Comparison of ENCODE assay signal across 21 cellular contexts in genomic region chr6:163735076-163735475, GRCh38.
"Had no signal": no experiment of that assay in that cellular context is flagged by ENCODE, and none has a peak within 500 bp of the region (broad histone marks: within the 10 kb centered on the region; RNA-seq: fewer than 3 reads in every experiment).

No MANE protein-coding gene starts in this region.

- H3K36me3 ChIP-seq: lower lobe of right lung, right lobe of liver, thoracic aorta, tibial nerve, upper lobe of left lung had no signal

- H3K27ac Mint-ChIP-seq: dendritic cell treated with granulocyte-macrophage colony-stimulating factor and Interleukin-4, amounts not matched to agents 40 ng/mL and 50 ng/mL, for 4 days; natural killer cell; progenitor cell of endocrine pancreas; stimulated activated memory B cell treated with anti-CD40 and anti-IgM and Interleukin-4, amounts not matched to agents 10 μg/mL and 1 μg/mL and 100 μg/mL, for 72 hours; stimulated activated naive CD8-positive, alpha-beta T cell treated with anti-CD3 and anti-CD28 coated beads, Interleukin-15, Interleukin-2, amounts not matched to agents 100 ng/mL and 50 ng/mL, for 24 hours had no signal

- H3K4me3 Mint-ChIP-seq: dendritic cell treated with granulocyte-macrophage colony-stimulating factor and Interleukin-4, amounts not matched to agents 40 ng/mL and 50 ng/mL, for 4 days; natural killer cell; neural crest cell; stimulated activated memory B cell treated with anti-CD40 and anti-IgM and Interleukin-4, amounts not matched to agents 10 μg/mL and 1 μg/mL and 100 μg/mL, for 72 hours; stimulated activated naive CD8-positive, alpha-beta T cell treated with anti-CD3 and anti-CD28 coated beads, Interleukin-15, Interleukin-2, amounts not matched to agents 100 ng/mL and 50 ng/mL, for 24 hours had no signal

- H3K27ac ChIP-seq: lower lobe of right lung, parathyroid adenoma, right lobe of liver, thoracic aorta, tibial nerve, upper lobe of left lung had no signal

- H3K36me3 Mint-ChIP-seq: immature natural killer cell; natural killer cell; stimulated activated memory B cell treated with anti-CD40 and anti-IgM and Interleukin-4, amounts not matched to agents 10 μg/mL and 1 μg/mL and 100 μg/mL, for 72 hours had no signal

- H3K79me2 ChIP-seq: parathyroid adenoma had no signal

- H3K9ac ChIP-seq: parathyroid adenoma had no signal

- H2AFZ ChIP-seq: parathyroid adenoma had no signal

- H3K9me3 Mint-ChIP-seq: dendritic cell treated with granulocyte-macrophage colony-stimulating factor and Interleukin-4, amounts not matched to agents 40 ng/mL and 50 ng/mL, for 4 days; immature natural killer cell; natural killer cell; stimulated activated memory B cell treated with anti-CD40 and anti-IgM and Interleukin-4, amounts not matched to agents 10 μg/mL and 1 μg/mL and 100 μg/mL, for 72 hours; stimulated activated naive CD8-positive, alpha-beta T cell treated with anti-CD3 and anti-CD28 coated beads, Interleukin-15, Interleukin-2, amounts not matched to agents 100 ng/mL and 50 ng/mL, for 24 hours had no signal

- FAIRE-seq: colon, frontal cortex, urothelium cell line had no signal

- H3K27me3 ChIP-seq: right lobe of liver, tibial nerve, upper lobe of left lung had no signal

- H3K9me3 ChIP-seq: lower lobe of right lung, right lobe of liver, thoracic aorta, tibial nerve, upper lobe of left lung had no signal

- H3K4me1 ChIP-seq: parathyroid adenoma, right lobe of liver had no signal

- H3K4me3 ChIP-seq: lower lobe of right lung, right lobe of liver, thoracic aorta, tibial nerve, upper lobe of left lung had no signal

- DNase-seq: effector CD8-positive, alpha-beta T cell; hypothalamus; immature natural killer cell; kidney glomerular epithelial cell; left ventricle myocardium superior; lower lobe of right lung; natural killer cell; right lobe of liver; stimulated activated CD4-positive, alpha-beta T cell treated with anti-CD3 and anti-CD28 coated beads, Interleukin-4, amount 100 ng/mL, for 4 hours; upper lobe of left lung had no signal

- H3K27me3 Mint-ChIP-seq: stimulated activated memory B cell treated with anti-CD40 and anti-IgM and Interleukin-4, amounts not matched to agents 10 μg/mL and 1 μg/mL and 100 μg/mL, for 72 hours had no signal

- ATAC-seq: left ventricle myocardium superior; lower lobe of right lung; right lobe of liver; stimulated activated memory B cell treated with anti-CD40 and anti-IgM and Interleukin-4, amounts not matched to agents 10 μg/mL and 1 μg/mL and 100 μg/mL, for 72 hours had no signal
